10 cellular contexts compared by ENCODE assay signal in the genomic region with DNA sequence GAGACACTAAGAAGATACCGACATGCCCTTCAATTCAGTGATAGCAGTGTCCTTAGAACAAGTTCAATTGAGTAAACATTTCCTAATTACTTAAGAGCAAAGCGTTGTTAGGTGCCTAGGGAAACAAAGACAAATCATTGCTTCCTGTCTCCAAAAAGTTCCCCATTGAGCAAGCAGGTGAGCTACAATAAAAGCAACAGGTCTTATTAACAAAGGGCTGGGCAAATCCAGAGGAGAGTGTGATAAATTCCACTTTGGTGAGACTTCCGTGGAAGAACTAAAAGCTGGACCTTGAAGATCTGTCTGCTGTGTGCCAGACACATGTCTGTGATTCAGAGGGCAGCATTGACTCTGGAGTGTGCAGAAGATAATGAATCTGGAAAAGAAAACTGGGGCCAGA. TPM values are rescaled to one million over a fixed set of nuclear protein-coding genes. Genes with fewer than 3 reads are reported as not detected.
DNase-seq lines count a peak whose midpoint lies in the region; ATAC-seq and TF ChIP-seq lines count a peak whose summit lies in the region.
"Had no signal": no experiment of that assay in that cellular context is flagged by ENCODE, and none has a peak within 500 bp of the region (broad histone marks: within the 10 kb centered on the region; RNA-seq: fewer than 3 reads in every experiment).

No MANE protein-coding gene starts in this region.

- peaks cover 5% of the 10 kb centered on the region; the same call in 1 of the 2 replicates for H3K79me2 ChIP-seq in H9 (ENCODE audit: insufficient read depth, low read length)

- H4K20me1 ChIP-seq in BLaER1 (peaks cover 29% of the 10 kb centered on the region), H9 (ENCODE audit: control insufficient read depth, insufficient read depth, insufficient read length) (no peaks in the 10 kb centered on the region)

- H3K27me3 Mint-ChIP-seq in H9 (ENCODE audit: low read depth) (peaks cover 2% of the 10 kb centered on the region; the same call in 1 of the 2 replicates), T-cell (no peaks in the 10 kb centered on the region)

- no peak overlapping the region for H2BK15ac ChIP-seq in H9 (ENCODE audit: low read depth, low read length)

- no peak overlapping the region for H4K8ac ChIP-seq in H9 (replicated peaks; ENCODE audit: insufficient read length, low read depth, low read length)

- H3K4me1 Mint-ChIP-seq in H9 (peaks cover 22 to 24% of the 10 kb centered on the region in 2 experiments), T-cell (peaks cover 25 to 33% (median 27%) of the 10 kb centered on the region in 3 donors)

- H3K9me3 ChIP-seq in BLaER1 (peaks cover 2% of the 10 kb centered on the region), H9 (ENCODE audit: control insufficient read depth, low read depth, low read length) (no peaks in the 10 kb centered on the region), iPS-20b (ENCODE audit: insufficient read depth, low read depth, low read length) (no peaks in the 10 kb centered on the region)

- H3K79me1 ChIP-seq in H9 (ENCODE audit: insufficient read depth, low read depth, low read length, poor library complexity, severe bottlenecking): no peaks in the 10 kb centered on the region

- no peaks in the 10 kb centered on the region for H3K36me3 Mint-ChIP-seq in H9 (ENCODE audit: insufficient read depth in 1 of 3, low read depth in 3 of 3)
- no peaks in the 10 kb centered on the region for H3K36me3 Mint-ChIP-seq in T-cell

- peak overlapping the region; percentile 98 for H3K9ac ChIP-seq in BLaER1
- H3K9ac ChIP-seq in H9 (ENCODE audit: extremely low read depth, insufficient read length, low read length): no peak overlapping the region
- peak overlapping the region; percentile 91; the same call in 1 of the 2 replicates for H3K9ac ChIP-seq in iPS-20b (ENCODE audit: low read depth, low read length)

- no peak overlapping the region for H3K56ac ChIP-seq in H9 (ENCODE audit: insufficient read length, low read depth, low read length)

- H2AFZ ChIP-seq in H9 (ENCODE audit: low read length): no peak overlapping the region

- no peak overlapping the region for H3K18ac ChIP-seq in H9 (ENCODE audit: insufficient read length, low read depth, low read length)

- H3K4me2 ChIP-seq in BLaER1: peak overlapping the region; percentile 94
- peak overlapping the region; percentile 69 for H3K4me2 ChIP-seq in H9 (ENCODE audit: insufficient read depth, insufficient read length, low read length)

- WGBS in H9 (ENCODE audit: extremely low coverage, insufficient read length, low lambda C conversion rate): no CpG with 5 or more reads among the region's 3 CpGs

- H3K27me3 ChIP-seq in BLaER1 (no peaks in the 10 kb centered on the region), H9 (ENCODE audit: insufficient read depth, low read length) (no peaks in the 10 kb centered on the region), iPS-20b (ENCODE audit: insufficient read depth, low read length) (no peaks in the 10 kb centered on the region; the same call in 1 of the 2 replicates)

- H3T11ph ChIP-seq in H9 (ENCODE audit: low read length): no peak overlapping the region

- H4K5ac ChIP-seq in H9 (ENCODE audit: insufficient read length, low read depth, low read length): no peak overlapping the region

- POLR2A ChIA-PET in T-cell (lab: Charles Lee): no interaction called here

- H3K27ac ChIP-seq in BLaER1 (peak overlapping the region; percentile 98), H9 (ENCODE audit: insufficient read length, low read depth, low read length) (no peak overlapping the region), iPS-20b (ENCODE audit: low read length) (no peak overlapping the region)

- H3K23ac ChIP-seq in H9 (ENCODE audit: insufficient read length, low read depth, low read length): no peak overlapping the region

- no peaks in the 10 kb centered on the region for H3K36me3 ChIP-seq in BLaER1
- no peaks in the 10 kb centered on the region for H3K36me3 ChIP-seq in iPS-20b (ENCODE audit: insufficient read depth, low read depth, low read length)

- H3K4ac ChIP-seq in H9 (ENCODE audit: low read depth, low read length): no peak overlapping the region

- H3K4me3 ChIP-seq in BLaER1 (peak overlapping the region; percentile 94), iPS-20b (ENCODE audit: low read length) (peak overlapping the region; percentile 89)

- no peak overlapping the region for H2BK5ac ChIP-seq in H9 (ENCODE audit: insufficient read length, low read length)

- peaks cover 10% of the 10 kb centered on the region for H3K23me2 ChIP-seq in H9 (ENCODE audit: insufficient read length, low read depth, low read length, poor library complexity, severe bottlenecking)

- DNase-seq in H9 (no peak), T-cell (no peak), NCI-H82 treated with DMSO at 0.1 percent for 48 hours (lab: John Stamatoyannopoulos, UW; ENCODE audit: unreplicated experiment) (no peak), SHP77 (lab: John Stamatoyannopoulos, UW) (no peak), hypothalamus (lab: John Stamatoyannopoulos, UW) (no peak)
- DNase-seq: left ventricle myocardium superior had no signal

- H3K4me3 Mint-ChIP-seq in H9: peak overlapping the region; percentile 80 to 88; a peak in 4 of 5 replicates
- H3K4me3 Mint-ChIP-seq in T-cell: peak overlapping the region in 2 of 3 donors; percentile 69 to 75

- H4K91ac ChIP-seq in H9 (ENCODE audit: insufficient read length, low read depth, low read length): no peak overlapping the region

- no peak overlapping the region for H3K14ac ChIP-seq in H9 (ENCODE audit: insufficient read depth, low read length)

- no peaks in the 10 kb centered on the region for H3K9me3 Mint-ChIP-seq in H9
- H3K9me3 Mint-ChIP-seq in T-cell: no peaks in the 10 kb centered on the region

- no peak overlapping the region for H2BK120ac ChIP-seq in H9 (ENCODE audit: low read depth, low read length, poor library complexity, severe bottlenecking)

- H2BK20ac ChIP-seq in H9 (ENCODE audit: low read depth, low read length, poor library complexity, severe bottlenecking): no peak overlapping the region

- no peak for TF ChIP-seq CTCF in H9 (conservative IDR thresholded peaks at IDR 0.05)

- CTCF ChIA-PET in T-cell (lab: Charles Lee): interaction anchor here in 1 of 2 donors (1.5 kb wide), 1 partner anchor 151 kb away, joined by 3 read pairs; a partner anchor contains a TSS

- H3K27ac Mint-ChIP-seq in H9: peak overlapping the region in 1 of 3 experiments; percentile 32; a peak in 3 of 7 replicates
- H3K27ac Mint-ChIP-seq in T-cell: peak overlapping the region; percentile 60 to 85

- H2AK5ac ChIP-seq in H9 (ENCODE audit: insufficient read length, low read length): no peak overlapping the region

- ATAC-seq in T-cell (replicated peaks in 1 of 4) (no peak), HG02938 (IDR thresholded peaks at IDR 0.05; ENCODE audit: unreplicated experiment) (no peak)
- ATAC-seq: left ventricle myocardium superior had no signal

- peaks cover 33% of the 10 kb centered on the region for H3K4me1 ChIP-seq in BLaER1
- peaks cover 5% of the 10 kb centered on the region; the same call in 1 of the 2 replicates for H3K4me1 ChIP-seq in H9 (ENCODE audit: insufficient read depth, low read length)
- peaks cover 22% of the 10 kb centered on the region for H3K4me1 ChIP-seq in iPS-20b (ENCODE audit: insufficient read depth, low read length)

- no peak overlapping the region for H2BK12ac ChIP-seq in H9 (ENCODE audit: insufficient read length, low read depth, low read length)

RNA-seq across cellular contexts. Expression of a gene that starts 1.9 kb away (rescaled TPM):
- total RNA-seq in H9 (2021) (52.6 and 59.3 TPM in 2 replicates), T-cell (100 to 1,000 TPM; 109 to 143 (median 129) TPM)

RNA-seq across cellular contexts. Expression of a gene that starts 47.4 kb away (rescaled TPM):
- total RNA-seq in H9 (2021) (12.1 and 12.5 TPM in 2 replicates), T-cell (10 to 100 TPM; 13.4 to 28.1 (median 22.9) TPM)
- total RNA-seq: HT1080 had no signal
